ENCODE assay signal across 8 cellular contexts in genomic region chr14:35229495-35230089, GRCh38.
A peak's percentile ranks its signal among the peaks of the same experiment; 100 is the strongest.
DNase-seq lines count a peak whose midpoint lies in the region; ATAC-seq and TF ChIP-seq lines count a peak whose summit lies in the region.

No MANE protein-coding gene starts in this region.

- H3K4me1 ChIP-seq in heart left ventricle (peaks cover 0 to 33% (median 0%) of the 10 kb centered on the region in 12 donors), transverse colon (peaks cover 0 to 11% (median 0%) of the 10 kb centered on the region in 4 donors)

- intact Hi-C loops in heart left ventricle (cut with DNase I), result loop anchor here in 6 of 10 donors (2.0 to 10.0 kb wide), 6 partner anchors 55 to 183 kb away; partner anchors contain the start of gene NFKBIA (in 1 of the 6)
- intact Hi-C loops in Right ventricle myocardium inferior (cut with DNase I), result no loop called here
- intact Hi-C loops in transverse colon (cut with DNase I; ENCODE audit: low total_unique reads), result no loop called here

- in situ Hi-C loops in transverse colon (cut with MboI; ENCODE audit: low pct_ligation_motif_present in 1 of 4, low pct_unique_long_range_greater_than_20kb in 1 of 4, low sequenced_read_pairs in 3 of 4), result loop anchor here in 1 of 4 donors (25.0 kb wide), 1 partner anchor 183 kb away; the partner anchor contains the start of gene NFKBIA

- TF ChIP-seq EP300 in transverse colon (IDR thresholded peaks at IDR 0.05; ENCODE audit: low read depth), result no peak

- no peak overlapping the region for H3K27ac ChIP-seq in heart left ventricle
- no peak overlapping the region for H3K27ac ChIP-seq in transverse colon

- H3K9me3 ChIP-seq in heart left ventricle (no peaks in the 10 kb centered on the region), transverse colon (no peaks in the 10 kb centered on the region)

- WGBS in heart left ventricle, 4 donors, result 80 to 85% (median 84%) methylated on average over 3 of the region's 3 CpGs
- 66 to 73% methylated on average over 3 of the region's 3 CpGs for WGBS in transverse colon (ENCODE audit: low coverage in 1 of 2), 2 donors

- ATAC-seq in heart left ventricle, result no peak
- ATAC-seq in Right ventricle myocardium inferior, result no peak
- no peak for ATAC-seq in GM21360 (IDR thresholded peaks at IDR 0.05; ENCODE audit: unreplicated experiment)
- ATAC-seq in GM18861 (IDR thresholded peaks at IDR 0.05; ENCODE audit: unreplicated experiment), result no peak

- H3K36me3 ChIP-seq in heart left ventricle (no peaks in the 10 kb centered on the region), transverse colon (no peaks in the 10 kb centered on the region)

- TF ChIP-seq CTCF in heart left ventricle (IDR thresholded peaks at IDR 0.05) (peak in 11 of 12 donors; percentile 9 to 49 (median 30)), transverse colon (IDR thresholded peaks at IDR 0.05) (peak in 4 of 5 experiments; percentile 19 to 30 (median 24))

- TF ChIP-seq POLR2A in heart left ventricle (IDR thresholded peaks at IDR 0.05) (no peak), transverse colon (IDR thresholded peaks at IDR 0.05) (no peak)

- DNase-seq in heart left ventricle (no peak), Right ventricle myocardium inferior (ENCODE audit: missing footprints) (no peak), NCI-H345 treated with DMSO at 0.1 percent for 48 hours (lab: John Stamatoyannopoulos, UW; ENCODE audit: unreplicated experiment) (peak; percentile 6), dermis blood vessel endothelial cell (peak; percentile 51), transverse colon (no peak), NCI-H226 (no peak)

- H3K4me3 ChIP-seq in heart left ventricle, result no peak overlapping the region
- H3K4me3 ChIP-seq in transverse colon, result no peak overlapping the region

- no peaks in the 10 kb centered on the region for H3K27me3 ChIP-seq in heart left ventricle
- H3K27me3 ChIP-seq in transverse colon, result no peaks in the 10 kb centered on the region

Comparison
In these comparisons a context has a peak if more than half of its experiments do, and no peak if none do; other contexts are left out.
1. intact Hi-C loops: an anchor here in heart left ventricle (2.0 to 10.0 kb wide); none called in Right ventricle myocardium inferior and transverse colon.
2. DNase-seq: peak in NCI-H345 treated with DMSO at 0.1 percent for 48 hours (single experiment) and dermis blood vessel endothelial cell (single experiment); none in heart left ventricle (0 of 5), Right ventricle myocardium inferior (single experiment), transverse colon (single experiment) and NCI-H226 (single experiment).